Comparison of ENCODE assay signal across 8 cellular contexts in the genomic region with DNA sequence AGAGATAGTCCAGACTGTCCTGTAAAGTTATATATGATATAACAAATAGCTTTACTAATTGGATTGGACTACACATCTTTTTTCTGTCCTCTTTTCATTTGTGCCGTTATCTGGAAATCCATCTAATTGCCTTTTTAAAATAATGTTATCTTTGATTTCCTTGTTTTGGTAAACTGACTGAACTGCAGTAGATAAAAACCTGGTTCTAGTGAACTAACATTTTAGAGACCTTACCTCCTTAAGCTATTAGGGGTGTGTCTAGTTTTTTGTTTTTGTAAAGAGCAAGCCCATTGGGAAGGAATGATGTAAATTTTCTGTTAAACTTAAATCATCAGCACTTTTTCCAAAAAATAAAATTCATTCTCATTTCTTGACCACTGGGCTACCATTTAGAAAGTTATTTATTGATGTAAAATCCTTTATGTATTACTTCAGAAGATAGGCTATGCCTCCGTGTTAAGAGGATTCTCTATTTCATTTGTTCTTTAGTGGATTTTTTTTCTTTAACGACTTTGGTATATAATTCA. TPM values are rescaled to one million over a fixed set of nuclear protein-coding genes. Genes with fewer than 3 reads are reported as not detected.
DNase-seq lines count a peak whose midpoint lies in the region; ATAC-seq and TF ChIP-seq lines count a peak whose summit lies in the region.

No MANE protein-coding gene starts in this region.

- no peak for TF ChIP-seq CTCF in neural crest cell (conservative IDR thresholded peaks at IDR 0.05)

- peaks cover 0 to 8% (median 0%) of the 10 kb centered on the region in 11 experiments; a peak in 3 of 22 replicates for H3K9me3 ChIP-seq in BLaER1 treated with 17β-estradiol and CSF1 and Interleukin-3, amounts not matched to agents 10 nM and 100 nM (replicated peaks in 1 of 11)
- no peaks in the 10 kb centered on the region for H3K9me3 ChIP-seq in Karpas-422 (ENCODE audit: low read length)

- H2AFZ ChIP-seq in Karpas-422 (ENCODE audit: low read length) = no peak overlapping the region

- H3K9me3 Mint-ChIP-seq in dendritic cell treated with granulocyte-macrophage colony-stimulating factor and Interleukin-4, amounts not matched to agents 40 ng/mL and 50 ng/mL, for 4 days = no peaks in the 10 kb centered on the region
- no peaks in the 10 kb centered on the region for H3K9me3 Mint-ChIP-seq in neural crest cell

- peaks cover 31 to 55% (median 39%) of the 10 kb centered on the region in 11 experiments for H3K36me3 ChIP-seq in BLaER1 treated with 17β-estradiol and CSF1 and Interleukin-3, amounts not matched to agents 10 nM and 100 nM
- peaks cover 56% of the 10 kb centered on the region for H3K36me3 ChIP-seq in Karpas-422 (ENCODE audit: insufficient read depth, low read length)

- H3K36me3 Mint-ChIP-seq in dendritic cell treated with granulocyte-macrophage colony-stimulating factor and Interleukin-4, amounts not matched to agents 40 ng/mL and 50 ng/mL, for 4 days (ENCODE audit: low read depth) = peaks cover 68% of the 10 kb centered on the region
- peaks cover 26% of the 10 kb centered on the region for H3K36me3 Mint-ChIP-seq in neural crest cell (ENCODE audit: low read depth)

- H3K4me2 ChIP-seq in BLaER1 treated with 17β-estradiol and CSF1 and Interleukin-3, amounts not matched to agents 10 nM and 100 nM = peak overlapping the region; percentile 83 to 99 (median 92)
- peak overlapping the region; percentile 94 for H3K4me2 ChIP-seq in Karpas-422 (ENCODE audit: low read depth, low read length, poor library complexity, severe bottlenecking)

- H4K20me1 ChIP-seq in BLaER1 treated with 17β-estradiol and CSF1 and Interleukin-3, amounts not matched to agents 10 nM and 100 nM = peaks cover 61 to 65% (median 64%) of the 10 kb centered on the region in 11 experiments
- peaks cover 61% of the 10 kb centered on the region for H4K20me1 ChIP-seq in Karpas-422 (ENCODE audit: insufficient read depth, low read depth, low read length)

- ATAC-seq in HG02973 (IDR thresholded peaks at IDR 0.05; ENCODE audit: unreplicated experiment) = no peak
- ATAC-seq in GM19324 (IDR thresholded peaks at IDR 0.05; ENCODE audit: low FRiP score, unreplicated experiment) = no peak
- no peak for ATAC-seq in GM18861 (IDR thresholded peaks at IDR 0.05; ENCODE audit: unreplicated experiment)

- H3K79me2 ChIP-seq in Karpas-422 (ENCODE audit: low read length) = peaks cover 71% of the 10 kb centered on the region

- no peaks in the 10 kb centered on the region for H3K27me3 ChIP-seq in BLaER1 treated with 17β-estradiol and CSF1 and Interleukin-3, amounts not matched to agents 10 nM and 100 nM
- no peaks in the 10 kb centered on the region for H3K27me3 ChIP-seq in Karpas-422 (ENCODE audit: low read length)

- peaks cover 74% of the 10 kb centered on the region for H3K4me1 Mint-ChIP-seq in dendritic cell treated with granulocyte-macrophage colony-stimulating factor and Interleukin-4, amounts not matched to agents 40 ng/mL and 50 ng/mL, for 4 days (ENCODE audit: low read depth)
- H3K4me1 Mint-ChIP-seq in neural crest cell = peaks cover 60% of the 10 kb centered on the region

- H3K4me1 ChIP-seq in BLaER1 treated with 17β-estradiol and CSF1 and Interleukin-3, amounts not matched to agents 10 nM and 100 nM = peaks cover 41 to 62% (median 49%) of the 10 kb centered on the region in 10 experiments
- peaks cover 47% of the 10 kb centered on the region for H3K4me1 ChIP-seq in Karpas-422 (ENCODE audit: low read length)

- intact Hi-C loops in dendritic cell treated with granulocyte-macrophage colony-stimulating factor and Interleukin-4, amounts not matched to agents 40 ng/mL and 50 ng/mL, for 4 days (cut with micrococcal nuclease) = loop anchor here (5.0 to 10.0 kb wide), 3 partner anchors 73 to 571 kb away; a partner anchor contains a TSS

- peak overlapping the region; percentile 51 for H3K27ac Mint-ChIP-seq in dendritic cell treated with granulocyte-macrophage colony-stimulating factor and Interleukin-4, amounts not matched to agents 40 ng/mL and 50 ng/mL, for 4 days
- peak overlapping the region; percentile 89 for H3K27ac Mint-ChIP-seq in neural crest cell (ENCODE audit: unreplicated experiment)

- peak overlapping the region; percentile 65 to 95 (median 89) for H3K4me3 ChIP-seq in BLaER1 treated with 17β-estradiol and CSF1 and Interleukin-3, amounts not matched to agents 10 nM and 100 nM
- peak overlapping the region; percentile 88 for H3K4me3 ChIP-seq in Karpas-422 (ENCODE audit: low read length)

- peak overlapping the region; percentile 99 for H3K4me3 Mint-ChIP-seq in dendritic cell treated with granulocyte-macrophage colony-stimulating factor and Interleukin-4, amounts not matched to agents 40 ng/mL and 50 ng/mL, for 4 days
- peak overlapping the region; percentile 100 for H3K4me3 Mint-ChIP-seq in neural crest cell

- H3K27ac ChIP-seq in BLaER1 treated with 17β-estradiol and CSF1 and Interleukin-3, amounts not matched to agents 10 nM and 100 nM = peak overlapping the region in 10 of 11 experiments; percentile 98 to 100 (median 100); a peak in 19 of 22 replicates
- H3K27ac ChIP-seq in Karpas-422 (ENCODE audit: low read length) = peak overlapping the region; percentile 88

- DNase-seq in Karpas-422 (no peak), neural crest cell (ENCODE audit: low read depth, low spot score) (no peak), T1000 (lab: John Stamatoyannopoulos, UW) (no peak)

- no peaks in the 10 kb centered on the region for H3K9me2 ChIP-seq in Karpas-422 (replicated peaks; ENCODE audit: insufficient read depth, low read length)

- peak overlapping the region; percentile 97 to 100 (median 99) for H3K9ac ChIP-seq in BLaER1 treated with 17β-estradiol and CSF1 and Interleukin-3, amounts not matched to agents 10 nM and 100 nM
- peak overlapping the region; percentile 96 for H3K9ac ChIP-seq in Karpas-422 (ENCODE audit: low read length)

- no peaks in the 10 kb centered on the region for H3K27me3 Mint-ChIP-seq in dendritic cell treated with granulocyte-macrophage colony-stimulating factor and Interleukin-4, amounts not matched to agents 40 ng/mL and 50 ng/mL, for 4 days
- H3K27me3 Mint-ChIP-seq in neural crest cell (ENCODE audit: low read depth) = peaks cover 8% of the 10 kb centered on the region

RNA-seq across cellular contexts. Expression of a gene that starts 1.2 kb away (rescaled TPM):
- 1.0 and 7.2 TPM in 2 replicates for total RNA-seq in Karpas-422 (2014; rRNA removed; shearing (Covaris generic); ENCODE audit: low replicate concordance)
- 5.0 TPM in 2 replicates for total RNA-seq in neural crest cell

RNA-seq across cellular contexts. Expression of a gene that starts 2.1 kb away (rescaled TPM):
- 24.1 and 38.1 TPM in 2 replicates for total RNA-seq in Karpas-422 (2014; rRNA removed; shearing (Covaris generic); ENCODE audit: low replicate concordance)
- total RNA-seq in neural crest cell = 238 and 250 TPM in 2 replicates
